In genomic region chr2:233353101-233353768, GRCh38 we compare ENCODE assay signal across 8 cellular contexts. TPM values are rescaled to one million over a fixed set of nuclear protein-coding genes. Genes with fewer than 3 reads are reported as not detected.
DNase-seq lines count a peak whose midpoint lies in the region; ATAC-seq and TF ChIP-seq lines count a peak whose summit lies in the region.

No MANE protein-coding gene starts in this region.

- CTCF ChIA-PET in RWPE1 (lab: Yijun Ruan, JAX) = interaction anchor here (0.8 to 2.3 kb wide), 5 partner anchors 18 to 516 kb away, joined by 3 to 13 read pairs (median 4); no protein-coding TSS in a partner anchor

- H3K27ac ChIP-seq in RWPE1 = peak overlapping the region; percentile 77

- peaks cover 26% of the 10 kb centered on the region for H3K36me3 Mint-ChIP-seq in stimulated activated effector memory CD8-positive, alpha-beta T cell treated with anti-CD3 and anti-CD28 coated beads, Interleukin-12 subunit alpha, Interleukin-12 subunit beta, amount 100 ng/mL, for 72 hours

- peak overlapping the region; percentile 90 for H3K27ac Mint-ChIP-seq in stimulated activated effector memory CD8-positive, alpha-beta T cell treated with anti-CD3 and anti-CD28 coated beads, Interleukin-12 subunit alpha, Interleukin-12 subunit beta, amount 100 ng/mL, for 72 hours

- peaks cover 63% of the 10 kb centered on the region for H3K4me1 Mint-ChIP-seq in stimulated activated effector memory CD8-positive, alpha-beta T cell treated with anti-CD3 and anti-CD28 coated beads, Interleukin-12 subunit alpha, Interleukin-12 subunit beta, amount 100 ng/mL, for 72 hours

- peak; percentile 8 for ATAC-seq in GM21529 (IDR thresholded peaks at IDR 0.05; ENCODE audit: unreplicated experiment)
- ATAC-seq in left ventricle myocardium superior = peak; percentile 3
- no peak for ATAC-seq in stimulated activated effector memory CD8-positive, alpha-beta T cell treated with anti-CD3 and anti-CD28 coated beads, Interleukin-12 subunit alpha, Interleukin-12 subunit beta, amount 100 ng/mL, for 72 hours
- no peak for ATAC-seq in omental fat pad (ENCODE audit: low FRiP score)

- H3K9me3 Mint-ChIP-seq in stimulated activated effector memory CD8-positive, alpha-beta T cell treated with anti-CD3 and anti-CD28 coated beads, Interleukin-12 subunit alpha, Interleukin-12 subunit beta, amount 100 ng/mL, for 72 hours = no peaks in the 10 kb centered on the region

- intact Hi-C loops in left ventricle myocardium superior (cut with micrococcal nuclease) = loop anchor here (10.0 kb wide), 1 partner anchor 92 kb away; no protein-coding TSS in a partner anchor

- H3K4me3 Mint-ChIP-seq in stimulated activated effector memory CD8-positive, alpha-beta T cell treated with anti-CD3 and anti-CD28 coated beads, Interleukin-12 subunit alpha, Interleukin-12 subunit beta, amount 100 ng/mL, for 72 hours = peak overlapping the region; percentile 77

- TF ChIP-seq CTCF in RWPE1 (conservative IDR thresholded peaks at IDR 0.05; ENCODE audit: low read depth) (no peak), omental fat pad (IDR thresholded peaks at IDR 0.05) (no peak)

- POLR2A ChIA-PET in RWPE1 (lab: Yijun Ruan, JAX; ENCODE audit: low non-redundant PET) = no interaction called here

- no peak for DNase-seq in RWPE1 (ENCODE audit: low spot score)
- peak; percentile 49 for DNase-seq in left ventricle myocardium superior
- DNase-seq in stimulated activated effector memory CD8-positive, alpha-beta T cell treated with anti-CD3 and anti-CD28 coated beads, Interleukin-12 subunit alpha, Interleukin-12 subunit beta, amount 100 ng/mL, for 72 hours (ENCODE audit: low spot score in 2 of 2) = peak in 1 of 2 donors; percentile 59
- DNase-seq in stimulated activated CD4-positive, alpha-beta T cell treated with anti-CD3 and anti-CD28 coated beads, Interleukin-2, amount 100 ng/mL, for 48 hours = no peak
- DNase-seq in omental fat pad (ENCODE audit: low spot score) = no peak
- DNase-seq in COLO829 (ENCODE audit: low spot score) = no peak
- no peak for DNase-seq in NCI-H446 treated with DMSO at 0.1 percent for 48 hours (lab: John Stamatoyannopoulos, UW)

RNA-seq across cellular contexts. Expression of gene DGKD, which starts 1.1 kb away (rescaled TPM):
- total RNA-seq in left ventricle myocardium superior = 27.1 TPM
- 10 to 100 TPM; 15.3 to 37.5 (median 22.9) TPM for total RNA-seq in omental fat pad

RNA-seq across cellular contexts. Expression of gene SAG, which starts 45.6 kb away (rescaled TPM):
- total RNA-seq in left ventricle myocardium superior (not detected), omental fat pad (under 1 TPM in 1 of 4 donors, not detected in 3; 0.09 TPM)

Comparison
In these comparisons a context has a peak if more than half of its experiments do, and no peak if none do; other contexts are left out.
1. ATAC-seq: peak in GM21529 (single experiment) and left ventricle myocardium superior (single experiment); none in stimulated activated effector memory CD8-positive, alpha-beta T cell treated with anti-CD3 and anti-CD28 coated beads, Interleukin-12 subunit alpha, Interleukin-12 subunit beta, amount 100 ng/mL, for 72 hours (single experiment) and omental fat pad (single experiment).